In genomic region chr12:6341439-6342139, GRCh38 we compare ENCODE assay signal across 8 cellular contexts. TPM values are rescaled to one million over a fixed set of nuclear protein-coding genes. Genes with fewer than 3 reads are reported as not detected.
A peak's percentile ranks its signal among the peaks of the same experiment; 100 is the strongest.
DNase-seq lines count a peak whose midpoint lies in the region; ATAC-seq and TF ChIP-seq lines count a peak whose summit lies in the region.

Gene TNFRSF1A (minus strand): TSS chr12:6342076. CDS start chr12:6341814, 262 bp downstream.

- DNase-seq in activated CD4-positive, CD25-positive, alpha-beta regulatory T cell (lab: John Stamatoyannopoulos, UW): no peak
- DNase-seq in OCI-M1 (lab: John Stamatoyannopoulos, UW): peak; percentile 94
- DNase-seq in activated naive CD8-positive, alpha-beta T cell treated with anti-CD3 and anti-CD28 coated beads for 36 hours: peak; percentile 48
- peak; percentile 83 for DNase-seq in Right ventricle myocardium superior
- peak; percentile 89 for DNase-seq in osteoblast (ENCODE audit: insufficient read length, low spot score, missing footprints)
- no peak for DNase-seq in NCI-H446 treated with DMSO at 0.1 percent for 48 hours (lab: John Stamatoyannopoulos, UW)
- DNase-seq in DMS79 treated with DMSO at 0.1 percent for 48 hours (lab: John Stamatoyannopoulos, UW): no peak

- peak within 1 kb of the TSS; percentile 96 for H3K4me2 ChIP-seq in osteoblast (ENCODE audit: insufficient read depth, low read length)

- ATAC-seq in activated CD4-positive, CD25-positive, alpha-beta regulatory T cell treated with anti-CD3 and anti-CD28 coated beads, Interleukin-2, amount 50 U/mL, for 24 hours: peak; percentile 41 to 46
- ATAC-seq in Right ventricle myocardium superior (ENCODE audit: poor library complexity): peak; percentile 87

- no peak within 1 kb of the TSS for H3K27ac Mint-ChIP-seq in activated naive CD8-positive, alpha-beta T cell treated with anti-CD3 and anti-CD28 coated beads for 36 hours

- peak within 1 kb of the TSS; percentile 62 for H2AFZ ChIP-seq in osteoblast (ENCODE audit: low read length)

- no peak for TF ChIP-seq CTCF in osteoblast (IDR thresholded peaks at IDR 0.05; ENCODE audit: extremely low read depth, low read depth, low read length)

- H3K27me3 Mint-ChIP-seq in activated naive CD8-positive, alpha-beta T cell treated with anti-CD3 and anti-CD28 coated beads for 36 hours: no peaks in the 10 kb centered on the region

- H3K36me3 ChIP-seq in osteoblast (ENCODE audit: insufficient read depth, low read length): peaks cover 5% of the 10 kb centered on the region

- peaks cover 5% of the 10 kb centered on the region for H3K36me3 Mint-ChIP-seq in activated naive CD8-positive, alpha-beta T cell treated with anti-CD3 and anti-CD28 coated beads for 36 hours

- peaks cover 40% of the 10 kb centered on the region for H4K20me1 ChIP-seq in osteoblast (ENCODE audit: insufficient read depth, low read length)

- peak within 1 kb of the TSS; percentile 49 for H3K4me3 Mint-ChIP-seq in activated naive CD8-positive, alpha-beta T cell treated with anti-CD3 and anti-CD28 coated beads for 36 hours

- intact Hi-C loops in Right ventricle myocardium superior (cut with DNase I): no loop called here

- no peaks in the 10 kb centered on the region for H3K27me3 ChIP-seq in osteoblast (ENCODE audit: insufficient read depth, low read length)

- H3K4me1 Mint-ChIP-seq in activated naive CD8-positive, alpha-beta T cell treated with anti-CD3 and anti-CD28 coated beads for 36 hours: peaks cover 30% of the 10 kb centered on the region

- peaks cover 63% of the 10 kb centered on the region for H3K79me2 ChIP-seq in osteoblast (ENCODE audit: insufficient read depth, low read length)

- peaks cover 70% of the 10 kb centered on the region for H3K4me1 ChIP-seq in osteoblast (ENCODE audit: insufficient read depth, low read length)

- peak within 1 kb of the TSS; percentile 94 for H3K4me3 ChIP-seq in osteoblast (ENCODE audit: insufficient read depth, low read length)

- H3K27ac ChIP-seq in osteoblast (ENCODE audit: low read depth, low read length): peak within 1 kb of the TSS; percentile 99

- H3K9me3 Mint-ChIP-seq in activated naive CD8-positive, alpha-beta T cell treated with anti-CD3 and anti-CD28 coated beads for 36 hours: no peaks in the 10 kb centered on the region

- no peaks in the 10 kb centered on the region for H3K9me3 ChIP-seq in osteoblast (ENCODE audit: low read depth, low read length)

RNA-seq across cellular contexts. Expression of gene TNFRSF1A, which starts in this region (rescaled TPM):
- 10 to 100 TPM; 44.8 to 49.1 TPM for total RNA-seq in activated naive CD8-positive, alpha-beta T cell treated with anti-CD3 and anti-CD28 coated beads for 36 hours
- 47.9 TPM for total RNA-seq in Right ventricle myocardium superior
- 228 and 255 TPM in 2 replicates for total RNA-seq in osteoblast

Comparison
In these comparisons a context has a peak if more than half of its experiments do, and no peak if none do; other contexts are left out.
1. DNase-seq: peak in OCI-M1 (single experiment), activated naive CD8-positive, alpha-beta T cell treated with anti-CD3 and anti-CD28 coated beads for 36 hours (single experiment), Right ventricle myocardium superior (single experiment) and osteoblast (single experiment); none in activated CD4-positive, CD25-positive, alpha-beta regulatory T cell (0 of 4), NCI-H446 treated with DMSO at 0.1 percent for 48 hours (single experiment) and DMS79 treated with DMSO at 0.1 percent for 48 hours (single experiment).